ENCODE assay signal across 17 cellular contexts in the genomic region with DNA sequence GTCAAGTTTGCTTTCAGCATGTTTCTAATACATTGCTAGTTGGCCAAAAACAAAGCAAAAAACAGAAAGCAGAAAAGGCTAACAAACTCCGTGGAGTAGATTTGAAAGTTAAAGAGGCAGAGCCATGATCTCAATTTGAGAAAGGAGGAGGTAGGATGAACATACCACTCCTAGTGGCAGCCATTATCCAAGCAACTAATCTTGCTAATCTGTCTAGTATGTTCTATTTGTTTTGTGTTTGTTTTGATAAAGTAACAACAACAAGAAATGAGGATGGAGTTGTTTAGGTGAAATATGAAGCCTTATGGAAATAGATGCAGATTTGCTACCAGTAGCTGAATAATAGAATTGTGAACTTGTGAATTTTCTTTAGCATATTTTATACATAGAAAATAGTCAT.
A peak's percentile ranks its signal among the peaks of the same experiment; 100 is the strongest.
DNase-seq lines count a peak whose midpoint lies in the region; ATAC-seq, FAIRE-seq and TF ChIP-seq lines count a peak whose summit lies in the region.
"Had no signal": no experiment of that assay in that cellular context is flagged by ENCODE, and none has a peak within 500 bp of the region (broad histone marks: within the 10 kb centered on the region; RNA-seq: fewer than 3 reads in every experiment).

No MANE protein-coding gene starts in this region.

- no peak for FAIRE-seq in K562 (lab: Jason Lieb, UNC)

- WGBS in K562 (ENCODE audit: insufficient coverage, low coverage, missing lambda C conversion rate) = 8% methylated on average over 1 of the region's 1 CpG
- WGBS in right cardiac atrium = 41% methylated on average over 1 of the region's 1 CpG

- H3K27me3 Mint-ChIP-seq in T-helper 1 cell treated with Interleukin-12 subunit alpha and Interleukin-12 subunit beta and Interleukin-4 antibody, amounts not matched to agents 30 μg/mL and 1 μg/mL, for 36 hours (ENCODE audit: low read depth) = no peaks in the 10 kb centered on the region
- H3K27me3 Mint-ChIP-seq: activated naive CD8-positive, alpha-beta T cell had no signal

- no TSS peak for BruUV-seq in K562 (replicated peaks; lab: Mats Ljungman, UMichigan)

- H3K4me2 ChIP-seq in MM.1S (ENCODE audit: low read depth, low read length) (peak overlapping the region; percentile 55), K562 (ENCODE audit: insufficient read depth, low read length) (no peak overlapping the region), osteoblast (ENCODE audit: insufficient read depth, low read length) (no peak overlapping the region)

- in situ Hi-C loops in K562 (cut with MboI) = no loop called here

- TF ChIP-seq POLR2A in K562 (conservative IDR thresholded peaks at IDR 0.05) = no peak

- no peaks in the 10 kb centered on the region for H3K9me1 ChIP-seq in K562 (ENCODE audit: control insufficient read depth, insufficient read depth, low read length)

- H3K36me3 ChIP-seq in MM.1S (replicated peaks; ENCODE audit: insufficient read depth, low read length) (no peaks in the 10 kb centered on the region), K562 (ENCODE audit: control insufficient read depth, insufficient read depth, low read length) (no peaks in the 10 kb centered on the region), osteoblast (ENCODE audit: insufficient read depth, low read length) (no peaks in the 10 kb centered on the region)
- H3K36me3 ChIP-seq: sigmoid colon, transverse colon had no signal

- H3K79me2 ChIP-seq in MM.1S (ENCODE audit: low read length) = no peaks in the 10 kb centered on the region
- H3K79me2 ChIP-seq in K562 (ENCODE audit: control insufficient read depth, insufficient read depth, low read length) = no peaks in the 10 kb centered on the region
- H3K79me2 ChIP-seq in osteoblast (ENCODE audit: insufficient read depth, low read length) = no peaks in the 10 kb centered on the region

- no peaks in the 10 kb centered on the region for H3K9me3 ChIP-seq in MM.1S (replicated peaks; ENCODE audit: insufficient read depth, low read length)
- H3K9me3 ChIP-seq in K562 (replicated peaks; ENCODE audit: control insufficient read depth, insufficient read depth, low read depth, low read length) = no peaks in the 10 kb centered on the region
- no peaks in the 10 kb centered on the region for H3K9me3 ChIP-seq in osteoblast (ENCODE audit: low read depth, low read length)
- H3K9me3 ChIP-seq in right cardiac atrium (ENCODE audit: control insufficient read depth, low read length) = no peaks in the 10 kb centered on the region
- H3K9me3 ChIP-seq: sigmoid colon, transverse colon had no signal

- H3K9me3 Mint-ChIP-seq in T-helper 1 cell treated with Interleukin-12 subunit alpha and Interleukin-12 subunit beta and Interleukin-4 antibody, amounts not matched to agents 30 μg/mL and 1 μg/mL, for 36 hours = peaks cover 5% of the 10 kb centered on the region
- H3K9me3 Mint-ChIP-seq: memory B cell; stimulated activated effector memory CD8-positive, alpha-beta T cell treated with anti-CD3 and anti-CD28 coated beads, Interleukin-12 subunit alpha, Interleukin-12 subunit beta, amount 100 ng/mL, for 72 hours had no signal

- H3K27ac ChIP-seq in MM.1S (ENCODE audit: low read length) (peak overlapping the region; percentile 66; the same call in 1 of the 2 replicates), K562 (ENCODE audit: extremely low read depth, low read depth, low read length) (no peak overlapping the region), osteoblast (ENCODE audit: low read depth, low read length) (no peak overlapping the region), right cardiac atrium (ENCODE audit: low read length) (no peak overlapping the region)
- H3K27ac ChIP-seq: sigmoid colon, transverse colon had no signal

- no peak overlapping the region for H3K4me3 ChIP-seq in MM.1S (ENCODE audit: low read length)
- H3K4me3 ChIP-seq in K562 = no peak overlapping the region
- H3K4me3 ChIP-seq in osteoblast (ENCODE audit: insufficient read depth, low read length) = no peak overlapping the region
- no peak overlapping the region for H3K4me3 ChIP-seq in right cardiac atrium (ENCODE audit: low read length)
- H3K4me3 ChIP-seq: sigmoid colon, transverse colon had no signal

- peaks cover 81% of the 10 kb centered on the region for H3K4me1 Mint-ChIP-seq in T-helper 1 cell treated with Interleukin-12 subunit alpha and Interleukin-12 subunit beta and Interleukin-4 antibody, amounts not matched to agents 30 μg/mL and 1 μg/mL, for 36 hours (ENCODE audit: low read depth)

- H3K9ac ChIP-seq in MM.1S (ENCODE audit: low read length) (peak overlapping the region; percentile 31; the same call in 1 of the 2 replicates), K562 (ENCODE audit: insufficient read depth in 1 of 2, low read depth in 2 of 2, low read length in 2 of 2) (no peak overlapping the region)

- CTCF ChIA-PET in K562 (lab: Yijun Ruan, JAX; ENCODE audit: low intra/inter-chr PET ratio) = no interaction called here

- peak; percentile 35 for TF ChIP-seq CTCF in MM.1S (IDR thresholded peaks at IDR 0.05; ENCODE audit: low read length)
- TF ChIP-seq CTCF in K562 (IDR thresholded peaks at IDR 0.05 in 2 of 3, conservative IDR thresholded peaks at IDR 0.05 in 1 of 3; ENCODE audit: insufficient read depth in 2 of 3, low read depth in 1 of 3, low read length in 3 of 3) = 0 out of 6 replicates have a peak, but pooled peaks of 1 of the 3 experiments have one; percentile 20
- peak; percentile 21 for TF ChIP-seq CTCF in osteoblast (IDR thresholded peaks at IDR 0.05; ENCODE audit: extremely low read depth, low read depth, low read length)

- no peaks in the 10 kb centered on the region for H3K9me2 ChIP-seq in MM.1S (replicated peaks; ENCODE audit: insufficient read depth, low read length)

- intact Hi-C loops in K562 (cut with micrococcal nuclease) = no loop called here
- intact Hi-C loops in right cardiac atrium (cut with DNase I) = no loop called here

- H3K4me1 ChIP-seq in MM.1S (ENCODE audit: low read length) (peaks cover 67% of the 10 kb centered on the region), K562 (replicated peaks in 1 of 2; ENCODE audit: control insufficient read depth in 2 of 2, insufficient read depth in 2 of 2, low read length in 2 of 2) (peaks cover 0 to 4% of the 10 kb centered on the region in 2 experiments; a peak in 1 of 5 replicates), osteoblast (ENCODE audit: insufficient read depth, low read length) (no peaks in the 10 kb centered on the region), right cardiac atrium (ENCODE audit: control insufficient read depth, insufficient read depth, low read length) (no peaks in the 10 kb centered on the region)
- H3K4me1 ChIP-seq: sigmoid colon had no signal

- DNase-seq in T-helper 1 cell (no peak), MM.1S (no peak), K562 (ENCODE audit: extremely low read depth in 1 of 4, low spot score in 3 of 4) (peak in 2 of 4 experiments; percentile 21 to 22), osteoblast (ENCODE audit: insufficient read length, low spot score, missing footprints) (no peak), NCI-H2081 treated with DMSO at 0.1 percent for 48 hours (lab: John Stamatoyannopoulos, UW) (no peak), right cardiac atrium (no peak)
- DNase-seq: activated CD8-positive, alpha-beta memory T cell treated with anti-CD3 and anti-CD28 coated beads, Interleukin-2, amount 50 U/mL, for 48 hours; GOT3; NCI-H1105 treated with DMSO at 0.1 percent for 48 hours; NCI-H226; sigmoid colon; transverse colon had no signal

- no peaks in the 10 kb centered on the region for H4K20me1 ChIP-seq in MM.1S (ENCODE audit: insufficient read depth, low read length)
- H4K20me1 ChIP-seq in K562 (replicated peaks; ENCODE audit: control insufficient read depth, insufficient read depth, low read length) = no peaks in the 10 kb centered on the region
- no peaks in the 10 kb centered on the region for H4K20me1 ChIP-seq in osteoblast (ENCODE audit: insufficient read depth, low read length)

- H2AFZ ChIP-seq in MM.1S (ENCODE audit: low read length) (no peak overlapping the region), K562 (ENCODE audit: low read depth, low read length) (0 out of 2 replicates have a peak overlapping the region, but pooled peaks have one; percentile 37), osteoblast (ENCODE audit: low read length) (no peak overlapping the region)

- peak overlapping the region; percentile 56 for H3K27ac Mint-ChIP-seq in T-helper 1 cell treated with Interleukin-12 subunit alpha and Interleukin-12 subunit beta and Interleukin-4 antibody, amounts not matched to agents 30 μg/mL and 1 μg/mL, for 36 hours
- H3K27ac Mint-ChIP-seq: activated naive CD8-positive, alpha-beta T cell; memory B cell; stimulated activated effector memory CD8-positive, alpha-beta T cell treated with anti-CD3 and anti-CD28 coated beads, Interleukin-12 subunit alpha, Interleukin-12 subunit beta, amount 100 ng/mL, for 72 hours had no signal

- H3K27me3 ChIP-seq in MM.1S (replicated peaks; ENCODE audit: insufficient read depth, low read length) (no peaks in the 10 kb centered on the region), K562 (ENCODE audit: control insufficient read depth in 2 of 2, insufficient read depth in 2 of 2, low read length in 2 of 2) (no peaks in the 10 kb centered on the region; a peak in 1 of 5 replicates), osteoblast (ENCODE audit: insufficient read depth, low read length) (no peaks in the 10 kb centered on the region), right cardiac atrium (ENCODE audit: control insufficient read depth, insufficient read depth) (no peaks in the 10 kb centered on the region)
- H3K27me3 ChIP-seq: sigmoid colon, transverse colon had no signal

- H3F3A ChIP-seq in MM.1S (ENCODE audit: insufficient read depth, low read length) = peaks cover 24% of the 10 kb centered on the region

- POLR2A ChIA-PET in K562 (lab: Yijun Ruan, JAX) = no interaction called here

- TF ChIP-seq EP300 in K562 (IDR thresholded peaks at IDR 0.05; ENCODE audit: low read length) = no peak

- no peak overlapping the region for H3K4me3 Mint-ChIP-seq in T-helper 1 cell treated with Interleukin-12 subunit alpha and Interleukin-12 subunit beta and Interleukin-4 antibody, amounts not matched to agents 30 μg/mL and 1 μg/mL, for 36 hours
- H3K4me3 Mint-ChIP-seq: activated naive CD8-positive, alpha-beta T cell; memory B cell; stimulated activated effector memory CD8-positive, alpha-beta T cell treated with anti-CD3 and anti-CD28 coated beads, Interleukin-12 subunit alpha, Interleukin-12 subunit beta, amount 100 ng/mL, for 72 hours had no signal

- peaks cover 10% of the 10 kb centered on the region for H3K36me3 Mint-ChIP-seq in T-helper 1 cell treated with Interleukin-12 subunit alpha and Interleukin-12 subunit beta and Interleukin-4 antibody, amounts not matched to agents 30 μg/mL and 1 μg/mL, for 36 hours (ENCODE audit: low read depth)
- H3K36me3 Mint-ChIP-seq: activated naive CD8-positive, alpha-beta T cell; memory B cell; stimulated activated effector memory CD8-positive, alpha-beta T cell treated with anti-CD3 and anti-CD28 coated beads, Interleukin-12 subunit alpha, Interleukin-12 subunit beta, amount 100 ng/mL, for 72 hours had no signal

- peak in 1 of 2 experiments; percentile 18; a peak in 1 of 4 replicates for TF ChIP-seq RAD21 in K562 (CRISPR knock-in tag; conservative IDR thresholded peaks at IDR 0.05 in 1 of 2, IDR thresholded peaks at IDR 0.05 in 1 of 2)

- no peak for ATAC-seq in K562
- no peak for ATAC-seq in right cardiac atrium
- no peak for ATAC-seq in HG03095 (IDR thresholded peaks at IDR 0.05; ENCODE audit: unreplicated experiment)
- ATAC-seq: stimulated activated effector memory CD8-positive, alpha-beta T cell treated with anti-CD3 and anti-CD28 coated beads, Interleukin-12 subunit alpha, Interleukin-12 subunit beta, amount 100 ng/mL, for 72 hours had no signal
